In genomic region chr6:169344651-169345050, GRCh38 we compare ENCODE assay signal across 22 cellular contexts.
DNase-seq lines count a peak whose midpoint lies in the region; ATAC-seq and TF ChIP-seq lines count a peak whose summit lies in the region.
"Had no signal": no experiment of that assay in that cellular context is flagged by ENCODE, and none has a peak within 500 bp of the region (broad histone marks: within the 10 kb centered on the region; RNA-seq: fewer than 3 reads in every experiment).

No MANE protein-coding gene starts in this region.

- peak; percentile 87 for ATAC-seq in sciatic nerve
- ATAC-seq: effector memory CD8-positive, alpha-beta T cell had no signal

- peaks cover 10% of the 10 kb centered on the region for H3K27me3 Mint-ChIP-seq in nephron progenitor cell (ENCODE audit: low read depth, poor library complexity)

- in situ Hi-C loops in GM23248 (cut with MboI): no loop called here

- POLR2A ChIA-PET in SK-N-SH (lab: Yijun Ruan, JAX): no interaction called here

- no peak for TF ChIP-seq RAD21 in SK-N-SH (IDR thresholded peaks at IDR 0.05; ENCODE audit: low read length)

- H4K20me1 ChIP-seq in GM23248 (ENCODE audit: insufficient read depth): no peaks in the 10 kb centered on the region
- no peaks in the 10 kb centered on the region for H4K20me1 ChIP-seq in SK-N-SH (ENCODE audit: insufficient read depth)

- H3K27ac ChIP-seq in GM23248: no peak overlapping the region
- no peak overlapping the region for H3K27ac ChIP-seq in SK-N-SH (ENCODE audit: low read depth in 2 of 2, low read length in 1 of 2)
- H3K27ac ChIP-seq: hepatocyte, parathyroid adenoma had no signal

- H3K27ac Mint-ChIP-seq in nephron progenitor cell: no peak overlapping the region
- H3K27ac Mint-ChIP-seq: activated naive CD4-positive, alpha-beta T cell treated with anti-CD3 and anti-CD28 coated beads, Interleukin-2, amount 50 U/mL, for 24 hours; CD8-positive, alpha-beta memory T cell; naive B cell; stimulated activated naive CD8-positive, alpha-beta T cell treated with anti-CD3 and anti-CD28 coated beads, Interleukin-15, Interleukin-2, amounts not matched to agents 100 ng/mL and 50 ng/mL, for 24 hours had no signal

- H3K9me3 Mint-ChIP-seq in nephron progenitor cell: peaks cover 15% of the 10 kb centered on the region
- H3K9me3 Mint-ChIP-seq: activated naive CD4-positive, alpha-beta T cell treated with anti-CD3 and anti-CD28 coated beads, Interleukin-2, amount 50 U/mL, for 24 hours; effector memory CD8-positive, alpha-beta T cell; stimulated activated naive CD8-positive, alpha-beta T cell treated with anti-CD3 and anti-CD28 coated beads, Interleukin-15, Interleukin-2, amounts not matched to agents 100 ng/mL and 50 ng/mL, for 24 hours had no signal

- H3K9ac ChIP-seq in GM23248 (no peak overlapping the region), SK-N-SH (no peak overlapping the region)
- H3K9ac ChIP-seq: parathyroid adenoma had no signal

- H3K4me1 ChIP-seq in GM23248 (ENCODE audit: insufficient read depth) (peaks cover 19% of the 10 kb centered on the region), SK-N-SH (ENCODE audit: control insufficient read depth in 1 of 2, insufficient read depth in 2 of 2, low read depth in 1 of 2, low read length in 1 of 2) (peaks cover 4 to 7% of the 10 kb centered on the region in 2 experiments; a peak in 2 of 4 replicates)
- H3K4me1 ChIP-seq: parathyroid adenoma had no signal

- peak overlapping the region; percentile 35; the same call in 1 of the 2 replicates for H2AFZ ChIP-seq in GM23248
- H2AFZ ChIP-seq in SK-N-SH (ENCODE audit: low read depth): 0 out of 2 replicates have a peak overlapping the region, but pooled peaks have one; percentile 46
- H2AFZ ChIP-seq: hepatocyte, parathyroid adenoma had no signal

- no peaks in the 10 kb centered on the region; the same call in 1 of the 2 replicates for H3F3A ChIP-seq in GM23248 (ENCODE audit: insufficient read depth)
- H3F3A ChIP-seq in SK-N-SH (replicated peaks; ENCODE audit: insufficient read depth): no peaks in the 10 kb centered on the region

- CTCF ChIA-PET in SK-N-SH (lab: Yijun Ruan, JAX): no interaction called here

- H3K4me3 ChIP-seq in GM23248 (no peak overlapping the region), SK-N-SH (ENCODE audit: low read depth in 2 of 2, low read length in 1 of 2) (no peak overlapping the region)
- H3K4me3 ChIP-seq: hepatocyte had no signal

- peak; percentile 45 for DNase-seq in GM23248
- DNase-seq in SK-N-SH: no peak
- DNase-seq in fibroblast of gingiva (ENCODE audit: low read depth): peak; percentile 53
- no peak for DNase-seq in sciatic nerve (ENCODE audit: low spot score)
- DNase-seq in activated effector memory CD4-positive, alpha-beta T cell treated with Interleukin-2 at 50 U/mL for 16 hours: no peak
- no peak for DNase-seq in nephron progenitor cell
- no peak for DNase-seq in SW480 (ENCODE audit: low spot score)
- DNase-seq: activated CD4-positive, alpha-beta T cell treated with anti-CD3 and anti-CD28 coated beads for 1 hour; AML-193; CD8-positive, alpha-beta memory T cell; effector memory CD8-positive, alpha-beta T cell; GOT3; KG1; naive B cell; NCI-H1930; NCI-H446; NK-92 treated with Interleukin-12 subunit alpha and Interleukin-12 subunit beta, amount 100 ng/mL, for 24 hours; stimulated activated CD4-positive, alpha-beta T cell treated with anti-CD3 and anti-CD28 coated beads, Interleukin-2, amount 100 ng/mL, for 48 hours had no signal

- TF ChIP-seq EP300 in SK-N-SH (IDR thresholded peaks at IDR 0.05; ENCODE audit: borderline replicate concordance in 1 of 2, low read depth in 1 of 2, low read length in 1 of 2): no peak

- H3K36me3 Mint-ChIP-seq in nephron progenitor cell (ENCODE audit: low read depth): no peaks in the 10 kb centered on the region
- H3K36me3 Mint-ChIP-seq: activated naive CD4-positive, alpha-beta T cell treated with anti-CD3 and anti-CD28 coated beads, Interleukin-2, amount 50 U/mL, for 24 hours; CD8-positive, alpha-beta memory T cell; naive B cell had no signal

- H3K4me2 ChIP-seq in GM23248 (ENCODE audit: unreplicated experiment) (peak overlapping the region; percentile 25), SK-N-SH (no peak overlapping the region)
- H3K4me2 ChIP-seq: hepatocyte had no signal

- H3K79me2 ChIP-seq in GM23248 (ENCODE audit: insufficient read depth) (no peaks in the 10 kb centered on the region), SK-N-SH (ENCODE audit: insufficient read depth) (no peaks in the 10 kb centered on the region)
- H3K79me2 ChIP-seq: hepatocyte, parathyroid adenoma had no signal

- no peak overlapping the region for H3K4me3 Mint-ChIP-seq in nephron progenitor cell
- H3K4me3 Mint-ChIP-seq: activated naive CD4-positive, alpha-beta T cell treated with anti-CD3 and anti-CD28 coated beads, Interleukin-2, amount 50 U/mL, for 24 hours; CD8-positive, alpha-beta memory T cell; effector memory CD8-positive, alpha-beta T cell; naive B cell; stimulated activated naive CD8-positive, alpha-beta T cell treated with anti-CD3 and anti-CD28 coated beads, Interleukin-15, Interleukin-2, amounts not matched to agents 100 ng/mL and 50 ng/mL, for 24 hours had no signal

- intact Hi-C loops in sciatic nerve (cut with DNase I): no loop called here

- TF ChIP-seq CTCF in SK-N-SH (IDR thresholded peaks at IDR 0.05) (no peak), nephron progenitor cell (IDR thresholded peaks at IDR 0.05) (no peak)

- WGBS in GM23248 (ENCODE audit: low coverage in 1 of 2, low lambda C conversion rate in 2 of 2, missing lambda C conversion rate in 2 of 2), 2 experiments: 16 to 23% methylated on average over 8 of the region's 8 CpGs
- WGBS in SK-N-SH (ENCODE audit: low lambda C conversion rate): 47% methylated on average over 8 of the region's 8 CpGs

- no peaks in the 10 kb centered on the region for H3K9me3 ChIP-seq in GM23248 (ENCODE audit: low read depth)
- no peaks in the 10 kb centered on the region for H3K9me3 ChIP-seq in SK-N-SH

- H3K4me1 Mint-ChIP-seq in nephron progenitor cell: peaks cover 17% of the 10 kb centered on the region
- H3K4me1 Mint-ChIP-seq: activated naive CD4-positive, alpha-beta T cell treated with anti-CD3 and anti-CD28 coated beads, Interleukin-2, amount 50 U/mL, for 24 hours; CD8-positive, alpha-beta memory T cell; naive B cell had no signal

- no peaks in the 10 kb centered on the region for H3K9me2 ChIP-seq in GM23248 (ENCODE audit: insufficient read depth)
- no peaks in the 10 kb centered on the region for H3K9me2 ChIP-seq in SK-N-SH

- no peaks in the 10 kb centered on the region for H3K27me3 ChIP-seq in GM23248 (replicated peaks; ENCODE audit: insufficient read depth)
- H3K27me3 ChIP-seq in SK-N-SH (ENCODE audit: insufficient read depth): no peaks in the 10 kb centered on the region
- H3K27me3 ChIP-seq: hepatocyte had no signal

- no peaks in the 10 kb centered on the region for H3K36me3 ChIP-seq in GM23248 (ENCODE audit: low read depth)
- no peaks in the 10 kb centered on the region for H3K36me3 ChIP-seq in SK-N-SH (replicated peaks in 1 of 2; ENCODE audit: control insufficient read depth in 1 of 2, insufficient read depth in 2 of 2, low read length in 1 of 2)

TF ChIP-seq in SK-N-SH, 30 proteins besides CTCF, POLR2A, EP300 and RAD21:
- TF ChIP-seq JUND (IDR thresholded peaks at IDR 0.05) (no peak), PBX3 (IDR thresholded peaks at IDR 0.05) (no peak), ELF1 (IDR thresholded peaks at IDR 0.05) (no peak), TCF12 (IDR thresholded peaks at IDR 0.05) (peak; percentile 20; the same call in 1 of the 2 replicates), MXI1 (IDR thresholded peaks at IDR 0.05; ENCODE audit: low read depth, low read length) (no peak), REST (IDR thresholded peaks at IDR 0.05; ENCODE audit: low read depth, low read length) (no peak)
TF ChIP-seq in SK-N-SH: peak in this region for 1.

Comparison
In these comparisons a context has a peak if more than half of its experiments do, and no peak if none do; other contexts are left out.
1. DNase-seq: peak in GM23248 (single experiment) and fibroblast of gingiva (single experiment); none in SK-N-SH (single experiment), sciatic nerve (single experiment), activated effector memory CD4-positive, alpha-beta T cell treated with Interleukin-2 at 50 U/mL for 16 hours (single experiment), nephron progenitor cell (single experiment) and SW480 (single experiment).